ENCODE assay signal across 15 cellular contexts in the genomic region with DNA sequence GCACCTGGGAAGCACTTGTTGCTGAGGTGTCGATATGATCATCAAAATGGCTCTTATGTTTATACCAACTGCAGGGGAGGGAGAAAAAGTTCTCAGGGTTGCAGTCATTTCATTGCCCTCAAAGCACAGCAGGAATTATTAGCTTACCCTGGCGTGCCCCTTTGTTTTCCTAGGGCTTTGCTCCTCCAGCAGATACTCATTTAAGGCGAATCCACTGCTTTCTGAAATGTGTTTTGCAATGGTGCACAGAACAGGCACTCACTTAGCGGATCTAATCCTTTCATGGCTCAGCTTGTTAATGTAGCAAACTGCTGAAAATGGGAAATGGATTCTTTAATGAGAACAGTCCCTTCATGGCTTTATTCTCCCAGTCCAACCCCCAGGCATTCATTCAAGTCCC.
"Had no signal": no experiment of that assay in that cellular context is flagged by ENCODE, and none has a peak within 500 bp of the region (broad histone marks: within the 10 kb centered on the region; RNA-seq: fewer than 3 reads in every experiment).

No MANE protein-coding gene starts in this region.

- ATAC-seq: activated T-helper 17 cell treated with anti-CD3 and anti-CD28 coated beads, Interleukin-2, amount 50 U/mL, for 72 hours; heart left ventricle; mucosa of descending colon; naive thymus-derived CD8-positive, alpha-beta T cell; psoas muscle; sciatic nerve; stimulated activated naive B cell treated with anti-CD40 and anti-IgM and Interleukin-4, amounts not matched to agents 10 μg/mL and 1 μg/mL and 100 μg/mL, for 72 hours had no signal

- H3K36me3 Mint-ChIP-seq: activated naive CD4-positive, alpha-beta T cell treated with anti-CD3 and anti-CD28 coated beads, Interleukin-2, amount 10 ng/mL, durations not matched to agents 7 days and 5 days; naive thymus-derived CD8-positive, alpha-beta T cell; stimulated activated naive B cell treated with anti-CD40 and anti-IgM and Interleukin-4, amounts not matched to agents 10 μg/mL and 1 μg/mL and 100 μg/mL, for 72 hours had no signal

- H3K4me1 Mint-ChIP-seq: activated naive CD4-positive, alpha-beta T cell treated with anti-CD3 and anti-CD28 coated beads, Interleukin-2, amount 10 ng/mL, durations not matched to agents 7 days and 5 days; activated T-helper 17 cell treated with anti-CD3 and anti-CD28 coated beads, Interleukin-2, amount 50 U/mL, for 72 hours; naive thymus-derived CD8-positive, alpha-beta T cell; stimulated activated naive B cell treated with anti-CD40 and anti-IgM and Interleukin-4, amounts not matched to agents 10 μg/mL and 1 μg/mL and 100 μg/mL, for 72 hours had no signal

- H3K36me3 ChIP-seq: heart left ventricle, spleen, upper lobe of left lung had no signal

- H3K4me1 ChIP-seq: heart left ventricle, psoas muscle, spleen had no signal

- H3K27ac Mint-ChIP-seq: activated naive CD4-positive, alpha-beta T cell treated with anti-CD3 and anti-CD28 coated beads, Interleukin-2, amount 10 ng/mL, durations not matched to agents 7 days and 5 days; activated T-helper 17 cell treated with anti-CD3 and anti-CD28 coated beads, Interleukin-2, amount 50 U/mL, for 72 hours; stimulated activated naive B cell treated with anti-CD40 and anti-IgM and Interleukin-4, amounts not matched to agents 10 μg/mL and 1 μg/mL and 100 μg/mL, for 72 hours had no signal

- H3K4me3 ChIP-seq: heart left ventricle, mucosa of descending colon, psoas muscle, spleen, upper lobe of left lung had no signal

- H3K27ac ChIP-seq: heart left ventricle, psoas muscle, spleen, upper lobe of left lung, VCaP had no signal

- H3K9me3 ChIP-seq: heart left ventricle, mucosa of descending colon, psoas muscle, spleen, upper lobe of left lung had no signal

- H3K9me3 Mint-ChIP-seq: activated naive CD4-positive, alpha-beta T cell treated with anti-CD3 and anti-CD28 coated beads, Interleukin-2, amount 10 ng/mL, durations not matched to agents 7 days and 5 days; activated T-helper 17 cell treated with anti-CD3 and anti-CD28 coated beads, Interleukin-2, amount 50 U/mL, for 72 hours; naive thymus-derived CD8-positive, alpha-beta T cell had no signal

- DNase-seq: activated CD4-positive, alpha-beta T cell treated with anti-CD3 and anti-CD28 coated beads for 4 hours; activated naive CD4-positive, alpha-beta T cell treated with anti-CD3 and anti-CD28 coated beads, Interleukin-2, amount 10 ng/mL, durations not matched to agents 7 days and 5 days; foreskin melanocyte; heart left ventricle; islet precursor cell; mucosa of descending colon; naive thymus-derived CD8-positive, alpha-beta T cell; psoas muscle; spleen; stimulated activated CD4-positive, alpha-beta T cell treated with anti-CD3 and anti-CD28 coated beads, Interleukin-2, amount 100 ng/mL, for 24 hours; stimulated activated naive B cell treated with anti-CD40 and anti-IgM and Interleukin-4, amounts not matched to agents 10 μg/mL and 1 μg/mL and 100 μg/mL, for 72 hours; upper lobe of left lung had no signal

- H3K4me3 Mint-ChIP-seq: activated naive CD4-positive, alpha-beta T cell treated with anti-CD3 and anti-CD28 coated beads, Interleukin-2, amount 10 ng/mL, durations not matched to agents 7 days and 5 days; activated T-helper 17 cell treated with anti-CD3 and anti-CD28 coated beads, Interleukin-2, amount 50 U/mL, for 72 hours; naive thymus-derived CD8-positive, alpha-beta T cell; stimulated activated naive B cell treated with anti-CD40 and anti-IgM and Interleukin-4, amounts not matched to agents 10 μg/mL and 1 μg/mL and 100 μg/mL, for 72 hours had no signal

- H3K27me3 ChIP-seq: upper lobe of left lung had no signal
